Comparison of ENCODE assay signal across 12 cellular contexts in genomic region chr1:230085178-230085515, GRCh38. TPM values are rescaled to one million over a fixed set of nuclear protein-coding genes. Genes with fewer than 3 reads are reported as not detected.
DNase-seq lines count a peak whose midpoint lies in the region; ATAC-seq and TF ChIP-seq lines count a peak whose summit lies in the region.
"Had no signal": no experiment of that assay in that cellular context is flagged by ENCODE, and none has a peak within 500 bp of the region (broad histone marks: within the 10 kb centered on the region; RNA-seq: fewer than 3 reads in every experiment).

No MANE protein-coding gene starts in this region.

- H3K14ac ChIP-seq in mesenchymal stem cell (ENCODE audit: low read length in 2 of 2) = no peak overlapping the region

- 90% methylated on average over 5 of the region's 5 CpGs for WGBS in right cardiac atrium
- 47% methylated on average over 5 of the region's 5 CpGs for WGBS in mesenchymal stem cell
- 33% methylated on average over 5 of the region's 5 CpGs for WGBS in aorta, 2 donors

- H3K27ac ChIP-seq in right cardiac atrium (ENCODE audit: low read length) = peak overlapping the region; percentile 20
- H3K27ac ChIP-seq in left ventricle myocardium inferior (replicated peaks) = no peak overlapping the region
- peak overlapping the region; percentile 92 to 95 for H3K27ac ChIP-seq in ascending aorta
- H3K27ac ChIP-seq in mesenchymal stem cell (ENCODE audit: low read length, poor library complexity, severe bottlenecking) = peak overlapping the region; percentile 99
- H3K27ac ChIP-seq in aorta (ENCODE audit: low read depth in 1 of 2, low read length in 2 of 2) = peak overlapping the region; percentile 32 to 99

- H3K9me3 ChIP-seq in right cardiac atrium (ENCODE audit: control insufficient read depth, low read length) (no peaks in the 10 kb centered on the region), left ventricle myocardium inferior (replicated peaks) (no peaks in the 10 kb centered on the region), ascending aorta (no peaks in the 10 kb centered on the region), mesenchymal stem cell (ENCODE audit: control insufficient read depth, low read length) (no peaks in the 10 kb centered on the region), aorta (ENCODE audit: control insufficient read depth, low read length) (no peaks in the 10 kb centered on the region)
- H3K9me3 ChIP-seq: right atrium auricular region had no signal

- H2BK12ac ChIP-seq in mesenchymal stem cell (ENCODE audit: low read length in 2 of 2) = peak overlapping the region; percentile 69 to 96

- peak overlapping the region; percentile 80 for H4K91ac ChIP-seq in mesenchymal stem cell (ENCODE audit: low read length)

- ATAC-seq in right cardiac atrium (no peak), aorta (ENCODE audit: low FRiP score) (peak; percentile 15)

- H2AFZ ChIP-seq in mesenchymal stem cell (ENCODE audit: low read depth, low read length) = no peak overlapping the region

- TF ChIP-seq CTCF in left ventricle myocardium inferior (IDR thresholded peaks at IDR 0.05; ENCODE audit: borderline replicate concordance) (no peak), ascending aorta (IDR thresholded peaks at IDR 0.05) (no peak)

- peak overlapping the region; percentile 62 for H3K9ac ChIP-seq in mesenchymal stem cell (ENCODE audit: low read length)

- H3K4me3 ChIP-seq in right cardiac atrium (ENCODE audit: low read length) (no peak overlapping the region), left ventricle myocardium inferior (no peak overlapping the region), ascending aorta (peak overlapping the region in 1 of 2 donors; percentile 12), mesenchymal stem cell (ENCODE audit: insufficient read depth in 1 of 2, low read depth in 1 of 2, low read length in 2 of 2) (peak overlapping the region in 1 of 2 experiments; percentile 44), aorta (ENCODE audit: low read length in 2 of 2) (no peak overlapping the region)
- H3K4me3 ChIP-seq: right atrium auricular region, SK-N-MC had no signal

- intact Hi-C loops in right cardiac atrium (cut with DNase I) (no loop called here), left ventricle myocardium inferior (cut with micrococcal nuclease) (no loop called here), ascending aorta (cut with DNase I) (loop anchor here (2.0 kb wide), 3 partner anchors 18 to 130 kb away; partner anchors contain the start of gene GALNT2), aorta (cut with DNase I) (loop anchor here in 1 of 2 donors (2.0 kb wide), 1 partner anchor 20 kb away; no protein-coding TSS in a partner anchor)

- peak overlapping the region; percentile 18 to 75 for H3K4ac ChIP-seq in mesenchymal stem cell (ENCODE audit: low read depth in 1 of 2, low read length in 2 of 2)

- H3K4me2 ChIP-seq in mesenchymal stem cell (ENCODE audit: low read length, poor library complexity, severe bottlenecking) = peak overlapping the region; percentile 43

- peaks cover 14% of the 10 kb centered on the region for H3K79me1 ChIP-seq in mesenchymal stem cell (replicated peaks; ENCODE audit: low read length, poor library complexity, severe bottlenecking)

- H3K23ac ChIP-seq in mesenchymal stem cell (ENCODE audit: low read length in 2 of 2) = no peak overlapping the region

- H2BK120ac ChIP-seq in mesenchymal stem cell (ENCODE audit: low read depth, low read length) = peak overlapping the region; percentile 59

- peak overlapping the region; percentile 14 to 81 for H3K18ac ChIP-seq in mesenchymal stem cell (ENCODE audit: low read depth in 1 of 2, low read length in 2 of 2)

- H3K4me1 ChIP-seq in right cardiac atrium (ENCODE audit: control insufficient read depth, insufficient read depth, low read length) (peaks cover 17% of the 10 kb centered on the region), left ventricle myocardium inferior (peaks cover 60% of the 10 kb centered on the region), ascending aorta (peaks cover 30 to 61% of the 10 kb centered on the region in 2 donors), mesenchymal stem cell (ENCODE audit: control insufficient read depth, insufficient read depth, low read depth, low read length) (peaks cover 35% of the 10 kb centered on the region), aorta (ENCODE audit: control insufficient read depth in 1 of 2, insufficient read depth in 2 of 2, low read length in 2 of 2) (peaks cover 14 to 18% of the 10 kb centered on the region in 2 donors)

- H3K36me3 ChIP-seq in left ventricle myocardium inferior (peaks cover 5% of the 10 kb centered on the region), ascending aorta (no peaks in the 10 kb centered on the region), mesenchymal stem cell (ENCODE audit: control insufficient read depth in 1 of 2, insufficient read depth in 2 of 2, low read depth in 1 of 2, low read length in 2 of 2) (peaks cover 9 to 14% of the 10 kb centered on the region in 2 experiments), aorta (ENCODE audit: control insufficient read depth in 1 of 2, insufficient read depth in 2 of 2, low read length in 1 of 2) (no peaks in the 10 kb centered on the region)
- H3K36me3 ChIP-seq: right atrium auricular region had no signal

- H2AK5ac ChIP-seq in mesenchymal stem cell (ENCODE audit: low read length, severe bottlenecking) = peak overlapping the region; percentile 95

- H2BK15ac ChIP-seq in mesenchymal stem cell (ENCODE audit: low read depth, poor library complexity, severe bottlenecking) = no peak overlapping the region

- H2BK5ac ChIP-seq in mesenchymal stem cell (ENCODE audit: low read depth, low read length, poor library complexity, severe bottlenecking) = peak overlapping the region; percentile 93

- H3K27me3 ChIP-seq in right cardiac atrium (ENCODE audit: control insufficient read depth, insufficient read depth) (no peaks in the 10 kb centered on the region), left ventricle myocardium inferior (ENCODE audit: low read depth) (no peaks in the 10 kb centered on the region), ascending aorta (no peaks in the 10 kb centered on the region), mesenchymal stem cell (ENCODE audit: control insufficient read depth in 1 of 2, insufficient read depth in 1 of 2, low read length in 2 of 2) (no peaks in the 10 kb centered on the region), aorta (ENCODE audit: control insufficient read depth in 1 of 2, insufficient read depth in 2 of 2, low read length in 1 of 2) (no peaks in the 10 kb centered on the region)
- H3K27me3 ChIP-seq: right atrium auricular region had no signal

- DNase-seq in right cardiac atrium = no peak
- DNase-seq in left ventricle myocardium inferior = no peak
- DNase-seq in ascending aorta (ENCODE audit: low spot score in 2 of 2) = no peak
- no peak for DNase-seq in mesenchymal stem cell
- no peak for DNase-seq in aorta
- no peak for DNase-seq in islet precursor cell
- DNase-seq in NCI-H2196 treated with DMSO at 0.1 percent for 48 hours (lab: John Stamatoyannopoulos, UW; ENCODE audit: unreplicated experiment) = no peak
- no peak for DNase-seq in HuH-7.5 (ENCODE audit: low spot score)
- DNase-seq: H9, NCI-H2029 had no signal

- peak overlapping the region; percentile 22 for H4K8ac ChIP-seq in mesenchymal stem cell (ENCODE audit: low read length)

RNA-seq across cellular contexts. Expression of gene GALNT2, which starts 18.1 kb away (rescaled TPM):
- total RNA-seq in right cardiac atrium = 10 to 100 TPM; 36.8 to 45.5 (median 40.5) TPM
- 27.4 TPM for polyA plus RNA-seq in right cardiac atrium
- total RNA-seq in left ventricle myocardium inferior = 28.3 TPM
- 129 TPM for total RNA-seq in ascending aorta
- polyA plus RNA-seq in mesenchymal stem cell (2013, experiment 1 of 2) = 128 TPM
- polyA plus RNA-seq in mesenchymal stem cell (2013, experiment 2 of 2) = 130 TPM
- total RNA-seq in aorta = 100 to 1,000 TPM; 109 to 116 TPM
- polyA plus RNA-seq in aorta = 100 to 1,000 TPM in 1 of 2 donors, 10 to 100 TPM in 1; 29.1 to 101 TPM
